In the genomic region with DNA sequence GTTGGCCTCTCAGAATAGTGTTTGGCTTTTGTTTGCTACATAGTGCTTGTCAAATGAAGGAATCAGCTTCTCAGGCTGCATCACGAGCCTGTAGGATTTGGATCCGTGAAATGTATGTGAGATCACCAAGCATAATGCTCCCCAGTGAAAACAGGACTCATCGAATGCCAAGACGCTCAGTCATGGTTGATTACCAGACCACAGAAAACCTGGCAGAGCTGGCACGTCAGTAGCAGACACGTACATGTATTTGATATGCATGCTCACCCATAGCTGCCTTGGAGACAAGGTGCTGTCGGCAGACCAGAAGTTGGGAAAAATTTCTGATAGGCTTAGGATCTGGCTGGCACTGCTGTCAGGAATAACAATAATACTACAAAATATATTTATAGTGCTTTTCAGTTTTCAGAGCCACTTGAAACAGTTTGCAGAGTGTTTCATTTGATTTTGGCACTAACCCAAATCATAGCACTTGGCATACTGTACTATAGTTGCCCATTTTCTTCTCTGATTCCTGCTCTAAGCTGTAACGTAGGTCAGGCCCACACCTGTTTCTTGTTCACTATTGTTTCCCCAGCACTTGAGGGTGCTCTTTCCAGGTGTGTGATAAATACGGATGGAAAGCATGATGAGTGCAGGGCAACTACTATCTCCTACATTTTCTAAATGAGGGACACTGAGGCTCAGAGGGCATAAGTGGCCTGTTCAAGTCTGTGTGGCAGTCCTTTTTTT, we compare ENCODE assay signal across 9 cellular contexts.
A peak's percentile ranks its signal among the peaks of the same experiment; 100 is the strongest.
DNase-seq lines count a peak whose midpoint lies in the region; ATAC-seq, FAIRE-seq and TF ChIP-seq lines count a peak whose summit lies in the region.
"Had no signal": no experiment of that assay in that cellular context is flagged by ENCODE, and none has a peak within 500 bp of the region (broad histone marks: within the 10 kb centered on the region; RNA-seq: fewer than 3 reads in every experiment).

No MANE protein-coding gene starts in this region.

- H3K27me3 ChIP-seq in skeletal muscle satellite cell (ENCODE audit: control insufficient read depth, insufficient read depth, low read length) = no peaks in the 10 kb centered on the region

- peak; percentile 93 for FAIRE-seq in H54 (lab: Jason Lieb, UNC)

- H3K9me3 ChIP-seq in skeletal muscle satellite cell (replicated peaks; ENCODE audit: low read length) = no peaks in the 10 kb centered on the region

- ATAC-seq in esophagus mucosa (peak; percentile 91), GM19397 (IDR thresholded peaks at IDR 0.05; ENCODE audit: unreplicated experiment) (no peak)
- ATAC-seq: naive thymus-derived CD4-positive, alpha-beta T cell had no signal

- H3K36me3 ChIP-seq in skeletal muscle satellite cell (ENCODE audit: insufficient read depth, low read length) = no peaks in the 10 kb centered on the region

- H3K4me2 ChIP-seq in skeletal muscle satellite cell (ENCODE audit: low read length) = peak overlapping the region; percentile 64

- peak; percentile 67 for DNase-seq in H54 (ENCODE audit: insufficient read length, low spot score)
- peak; percentile 31 for DNase-seq in NCI-H69 (lab: John Stamatoyannopoulos, UW)
- no peak for DNase-seq in erythroblast (lab: John Stamatoyannopoulos, UW)
- no peak for DNase-seq in GM19238 (ENCODE audit: insufficient read length, low spot score)
- DNase-seq in activated naive CD4-positive, alpha-beta T cell treated with Interleukin-2 at 50 U/mL for 16 hours = no peak
- DNase-seq: naive thymus-derived CD4-positive, alpha-beta T cell had no signal

- peak overlapping the region; percentile 19 for H3K4me3 ChIP-seq in skeletal muscle satellite cell (ENCODE audit: low read length)

- TF ChIP-seq POLR2A in H54 (IDR thresholded peaks at IDR 0.05; ENCODE audit: low read depth, low read length) (no peak), erythroblast (IDR thresholded peaks at IDR 0.05; ENCODE audit: low read length) (no peak)

- peaks cover 37% of the 10 kb centered on the region for H3K4me1 ChIP-seq in skeletal muscle satellite cell (ENCODE audit: control insufficient read depth, insufficient read depth, low read length)

- H3K9ac ChIP-seq in skeletal muscle satellite cell (ENCODE audit: low read depth, low read length) = peak overlapping the region; percentile 73

Comparison
In these comparisons a context has a peak if more than half of its experiments do, and no peak if none do; other contexts are left out.
1. DNase-seq: peak in H54 (single experiment) and NCI-H69 (single experiment); none in erythroblast (0 of 2), GM19238 (single experiment) and activated naive CD4-positive, alpha-beta T cell treated with Interleukin-2 at 50 U/mL for 16 hours (single experiment).